In genomic region chr14:26872930-26873470, GRCh38 we compare ENCODE assay signal across 18 cellular contexts.
DNase-seq lines count a peak whose midpoint lies in the region; ATAC-seq lines count a peak whose summit lies in the region.
"Had no signal": no experiment of that assay in that cellular context is flagged by ENCODE, and none has a peak within 500 bp of the region (broad histone marks: within the 10 kb centered on the region; RNA-seq: fewer than 3 reads in every experiment).

No MANE protein-coding gene starts in this region.

- ATAC-seq in GM21423 (IDR thresholded peaks at IDR 0.05; ENCODE audit: unreplicated experiment): no peak

- DNase-seq in NCI-H146 (lab: John Stamatoyannopoulos, UW) (peak; percentile 28), NCI-H446 treated with DMSO at 0.1 percent for 48 hours (lab: John Stamatoyannopoulos, UW) (peak; percentile 86), cerebellar cortex (ENCODE audit: low spot score) (peak; percentile 95), pons (ENCODE audit: low spot score) (peak; percentile 31)
- no peak for DNase-seq in stimulated activated naive CD4-positive, alpha-beta T cell treated with Interleukin-2 at 50 U/mL for 16 hours (lab: John Stamatoyannopoulos, UW)
- DNase-seq in effector CD8-positive, alpha-beta T cell (lab: John Stamatoyannopoulos, UW): no peak
- DNase-seq: activated CD4-positive, alpha-beta T cell treated with anti-CD3 and anti-CD28 coated beads, Interleukin-2, amount 10 ng/mL, durations not matched to agents 24 days and 14 days; activated CD8-positive, alpha-beta memory T cell treated with anti-CD3 and anti-CD28 coated beads for 24 hours; activated T-cell treated with anti-CD3 and anti-CD28 coated beads for 4 hours; DMS79; effector memory CD4-positive, alpha-beta T cell; GF-D8; NCI-H1092 treated with DMSO at 0.1 percent for 48 hours; NCI-H2029 treated with DMSO at 0.1 percent for 48 hours; NCI-H2227 treated with DMSO at 0.1 percent for 48 hours; RPMI8226; stimulated activated CD4-positive, alpha-beta T cell treated with anti-CD3 and anti-CD28 coated beads, Interleukin-4, amount 100 ng/mL, for 24 hours had no signal

Comparison
In these comparisons a context has a peak if more than half of its experiments do, and no peak if none do; other contexts are left out.
1. DNase-seq: peak in NCI-H146 (single experiment), NCI-H446 treated with DMSO at 0.1 percent for 48 hours (single experiment), cerebellar cortex (single experiment) and pons (single experiment); none in stimulated activated naive CD4-positive, alpha-beta T cell treated with Interleukin-2 at 50 U/mL for 16 hours (single experiment) and effector CD8-positive, alpha-beta T cell (single experiment).